Comparison of ENCODE assay signal across 16 cellular contexts in genomic region chr2:108623616-108624015, GRCh38.
A peak's percentile ranks its signal among the peaks of the same experiment; 100 is the strongest.
DNase-seq lines count a peak whose midpoint lies in the region; TF ChIP-seq lines count a peak whose summit lies in the region.
"Had no signal": no experiment of that assay in that cellular context is flagged by ENCODE, and none has a peak within 500 bp of the region (broad histone marks: within the 10 kb centered on the region; RNA-seq: fewer than 3 reads in every experiment).

No MANE protein-coding gene starts in this region.

- H3K4me3 Mint-ChIP-seq in CD8-positive, alpha-beta memory T cell, result peak overlapping the region; percentile 56 to 91 (median 66)
- H3K4me3 Mint-ChIP-seq: activated naive CD8-positive, alpha-beta T cell treated with anti-CD3 and anti-CD28 coated beads, Interleukin-2, amount 10 ng/mL, durations not matched to agents 7 days and 5 days; stimulated activated naive B cell treated with anti-CD40 and anti-IgM and Interleukin-4, amounts not matched to agents 10 μg/mL and 1 μg/mL and 100 μg/mL, for 72 hours had no signal

- no peak overlapping the region for H3K9ac ChIP-seq in adipocyte (ENCODE audit: low read length)
- H3K9ac ChIP-seq in iPS-20b (ENCODE audit: low read depth, low read length), result no peak overlapping the region
- H3K9ac ChIP-seq: BLaER1 treated with 17β-estradiol and CSF1 and Interleukin-3, amounts not matched to agents 10 nM and 100 nM had no signal

- peaks cover 53% of the 10 kb centered on the region for H3K4me1 ChIP-seq in CD8-positive, alpha-beta memory T cell (ENCODE audit: insufficient read depth, low read length)
- H3K4me1 ChIP-seq in adipocyte (ENCODE audit: control insufficient read depth, insufficient read depth, low read length) (peaks cover 19% of the 10 kb centered on the region), iPS-20b (ENCODE audit: insufficient read depth, low read length) (peaks cover 33% of the 10 kb centered on the region)
- H3K4me1 ChIP-seq: colonic mucosa had no signal

- no peaks in the 10 kb centered on the region for H3K27me3 ChIP-seq in CD8-positive, alpha-beta memory T cell (ENCODE audit: insufficient read depth, low read length, poor library complexity, severe bottlenecking)
- no peaks in the 10 kb centered on the region for H3K27me3 ChIP-seq in adipocyte (replicated peaks; ENCODE audit: control insufficient read depth, insufficient read depth, low read length)
- no peaks in the 10 kb centered on the region for H3K27me3 ChIP-seq in iPS-20b (ENCODE audit: insufficient read depth, low read length)
- H3K27me3 ChIP-seq: BLaER1 treated with 17β-estradiol and CSF1 and Interleukin-3, amounts not matched to agents 10 nM and 100 nM; colonic mucosa had no signal

- TF ChIP-seq CTCF in AG10803 (conservative IDR thresholded peaks at IDR 0.05; ENCODE audit: low read length) (no peak), RWPE1 (conservative IDR thresholded peaks at IDR 0.05; ENCODE audit: low read depth) (no peak)

- H3K9me3 Mint-ChIP-seq in CD8-positive, alpha-beta memory T cell, result no peaks in the 10 kb centered on the region
- H3K9me3 Mint-ChIP-seq: activated naive CD8-positive, alpha-beta T cell treated with anti-CD3 and anti-CD28 coated beads, Interleukin-2, amount 10 ng/mL, durations not matched to agents 7 days and 5 days; stimulated activated naive B cell treated with anti-CD40 and anti-IgM and Interleukin-4, amounts not matched to agents 10 μg/mL and 1 μg/mL and 100 μg/mL, for 72 hours had no signal

- H3K4me3 ChIP-seq in AG10803 (ENCODE audit: low read length), result no peak overlapping the region
- H3K4me3 ChIP-seq in CD8-positive, alpha-beta memory T cell (ENCODE audit: low read length), result no peak overlapping the region
- H3K4me3 ChIP-seq in adipocyte (ENCODE audit: low read length), result no peak overlapping the region
- no peak overlapping the region for H3K4me3 ChIP-seq in iPS-20b (ENCODE audit: low read length)
- H3K4me3 ChIP-seq: BLaER1 treated with 17β-estradiol and CSF1 and Interleukin-3, amounts not matched to agents 10 nM and 100 nM; colonic mucosa had no signal

- no peaks in the 10 kb centered on the region for H3K9me3 ChIP-seq in CD8-positive, alpha-beta memory T cell (ENCODE audit: low read length)
- H3K9me3 ChIP-seq in adipocyte (ENCODE audit: control insufficient read depth, low read length), result no peaks in the 10 kb centered on the region
- H3K9me3 ChIP-seq in iPS-20b (ENCODE audit: insufficient read depth, low read depth, low read length), result no peaks in the 10 kb centered on the region
- H3K9me3 ChIP-seq: BLaER1 treated with 17β-estradiol and CSF1 and Interleukin-3, amounts not matched to agents 10 nM and 100 nM; colonic mucosa had no signal

- H3K27ac Mint-ChIP-seq in CD8-positive, alpha-beta memory T cell, result peak overlapping the region; percentile 19 to 87 (median 76)
- H3K27ac Mint-ChIP-seq: activated naive CD8-positive, alpha-beta T cell treated with anti-CD3 and anti-CD28 coated beads, Interleukin-2, amount 10 ng/mL, durations not matched to agents 7 days and 5 days; stimulated activated naive B cell treated with anti-CD40 and anti-IgM and Interleukin-4, amounts not matched to agents 10 μg/mL and 1 μg/mL and 100 μg/mL, for 72 hours had no signal

- H3K4me1 Mint-ChIP-seq in CD8-positive, alpha-beta memory T cell, result peaks cover 68 to 90% (median 81%) of the 10 kb centered on the region in 3 donors

- H3K36me3 Mint-ChIP-seq in CD8-positive, alpha-beta memory T cell, result peaks cover 0 to 18% (median 3%) of the 10 kb centered on the region in 3 donors

- no peak overlapping the region for H3K27ac ChIP-seq in CD8-positive, alpha-beta memory T cell (ENCODE audit: low read depth, low read length)
- H3K27ac ChIP-seq in iPS-20b (ENCODE audit: low read length) (peak overlapping the region; percentile 61), RWPE1 (no peak overlapping the region)
- H3K27ac ChIP-seq: BLaER1 treated with 17β-estradiol and CSF1 and Interleukin-3, amounts not matched to agents 10 nM and 100 nM; colonic mucosa had no signal

- DNase-seq in AG10803 (ENCODE audit: low read depth), result peak; percentile 45
- DNase-seq in CD8-positive, alpha-beta memory T cell, result no peak
- peak; percentile 64 for DNase-seq in adipocyte (ENCODE audit: low read depth)
- no peak for DNase-seq in NCI-H187 treated with DMSO at 0.1 percent for 48 hours (lab: John Stamatoyannopoulos, UW)
- DNase-seq in NCI-H2107 treated with DMSO at 0.1 percent for 48 hours (lab: John Stamatoyannopoulos, UW; ENCODE audit: unreplicated experiment), result no peak
- no peak for DNase-seq in HuH-7.5 (ENCODE audit: low spot score)
- no peak for DNase-seq in RWPE1 (ENCODE audit: low spot score)
- DNase-seq: activated CD4-positive, alpha-beta T cell treated with anti-CD3 and anti-CD28 coated beads, Interleukin-2, amount 50 U/mL, for 1 hour; activated naive CD8-positive, alpha-beta T cell treated with anti-CD3 and anti-CD28 coated beads, Interleukin-2, amount 10 ng/mL, durations not matched to agents 7 days and 5 days; colonic mucosa; foreskin fibroblast; NCI-H345; stimulated activated CD4-positive, alpha-beta T cell treated with anti-CD3 and anti-CD28 coated beads, Interleukin-4, amount 100 ng/mL, for 1 hour; stimulated activated naive B cell treated with anti-CD40 and anti-IgM and Interleukin-4, amounts not matched to agents 10 μg/mL and 1 μg/mL and 100 μg/mL, for 72 hours had no signal

- POLR2A ChIA-PET in CD8-positive, alpha-beta memory T cell (lab: Charles Lee), result no interaction called here
- POLR2A ChIA-PET in RWPE1 (lab: Yijun Ruan, JAX; ENCODE audit: low non-redundant PET), result no interaction called here

- H3K27me3 Mint-ChIP-seq in CD8-positive, alpha-beta memory T cell, result no peaks in the 10 kb centered on the region
- H3K27me3 Mint-ChIP-seq: activated naive CD8-positive, alpha-beta T cell treated with anti-CD3 and anti-CD28 coated beads, Interleukin-2, amount 10 ng/mL, durations not matched to agents 7 days and 5 days; stimulated activated naive B cell treated with anti-CD40 and anti-IgM and Interleukin-4, amounts not matched to agents 10 μg/mL and 1 μg/mL and 100 μg/mL, for 72 hours had no signal

- no peaks in the 10 kb centered on the region for H3K36me3 ChIP-seq in CD8-positive, alpha-beta memory T cell (ENCODE audit: insufficient read depth, low read length)
- H3K36me3 ChIP-seq in adipocyte (ENCODE audit: control insufficient read depth, insufficient read depth, low read length, severe bottlenecking), result no peaks in the 10 kb centered on the region
- H3K36me3 ChIP-seq in iPS-20b (ENCODE audit: insufficient read depth, low read depth, low read length), result no peaks in the 10 kb centered on the region
- H3K36me3 ChIP-seq: BLaER1 treated with 17β-estradiol and CSF1 and Interleukin-3, amounts not matched to agents 10 nM and 100 nM; colonic mucosa had no signal

- CTCF ChIA-PET in CD8-positive, alpha-beta memory T cell (lab: Charles Lee), result interaction anchor here (11.1 kb wide), 1 partner anchor 12 kb away, joined by 97 read pairs; no protein-coding TSS in a partner anchor
- CTCF ChIA-PET in RWPE1 (lab: Yijun Ruan, JAX), result no interaction called here

Comparison
In these comparisons a context has a peak if more than half of its experiments do, and no peak if none do; other contexts are left out.
1. DNase-seq: peak in AG10803 (single experiment) and adipocyte (single experiment); none in CD8-positive, alpha-beta memory T cell (0 of 5), NCI-H187 treated with DMSO at 0.1 percent for 48 hours (single experiment), NCI-H2107 treated with DMSO at 0.1 percent for 48 hours (single experiment), HuH-7.5 (single experiment) and RWPE1 (single experiment).